24 cellular contexts compared by ENCODE assay signal in the genomic region with DNA sequence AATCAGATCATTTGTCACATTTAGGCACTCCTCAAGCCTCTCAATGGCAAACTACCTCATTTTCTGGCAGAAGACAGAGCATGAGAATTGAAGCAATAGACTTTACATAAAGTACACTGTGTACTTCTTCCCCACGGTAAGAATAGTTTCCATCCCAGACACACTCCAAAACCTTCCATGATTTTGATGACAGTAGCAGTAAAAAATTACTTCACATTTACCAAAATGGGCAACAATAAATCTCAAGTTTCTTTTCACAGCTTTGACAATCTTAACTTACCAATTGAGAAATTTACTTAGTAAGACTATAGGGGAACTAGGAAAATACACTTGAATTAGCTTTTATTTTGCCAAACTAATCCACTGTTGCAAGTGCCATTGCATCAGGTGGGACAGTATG.
"Had no signal": no experiment of that assay in that cellular context is flagged by ENCODE, and none has a peak within 500 bp of the region (broad histone marks: within the 10 kb centered on the region; RNA-seq: fewer than 3 reads in every experiment).

No MANE protein-coding gene starts in this region.

- H3K27ac ChIP-seq: coronary artery, dorsolateral prefrontal cortex, esophagus squamous epithelium, foreskin keratinocyte, heart right ventricle, left lung, lower lobe of right lung had no signal

- H3K4me1 ChIP-seq: esophagus squamous epithelium, foreskin keratinocyte, heart right ventricle, left lung, lower lobe of right lung had no signal

- H3K36me3 ChIP-seq: esophagus squamous epithelium, heart right ventricle, left lung, lower lobe of right lung had no signal

- H3K27me3 ChIP-seq: dorsolateral prefrontal cortex, esophagus squamous epithelium, foreskin keratinocyte, heart right ventricle, left lung had no signal

- H3K4me3 ChIP-seq: coronary artery, dorsolateral prefrontal cortex, esophagus squamous epithelium, heart right ventricle, left lung, lower lobe of right lung, mucosa of descending colon had no signal

- FAIRE-seq: colon, endothelial cell of umbilical vein, frontal cortex, islet of Langerhans, keratinocyte had no signal

- DNase-seq: dermis blood vessel endothelial cell; dorsolateral prefrontal cortex; effector CD4-positive, alpha-beta T cell; effector memory CD4-positive, alpha-beta T cell; esophagus squamous epithelium; foreskin keratinocyte; glutamatergic neuron; head of caudate nucleus; heart right ventricle; hippocampal formation; left cardiac atrium; left lung; left ventricle myocardium superior; lower lobe of right lung; mesenchymal stem cell; mucosa of descending colon; naive B cell had no signal

- ATAC-seq: esophagus mucosa, foreskin keratinocyte, heart right ventricle, left cardiac atrium, left lung, left ventricle myocardium superior, lower lobe of right lung had no signal

- H3K9me3 ChIP-seq: esophagus squamous epithelium, heart right ventricle, left lung, lower lobe of right lung, mucosa of descending colon had no signal
